17 cellular contexts compared by ENCODE assay signal in genomic region chr18:14074187-14074586, GRCh38. TPM values are rescaled to one million over a fixed set of nuclear protein-coding genes. Genes with fewer than 3 reads are reported as not detected.
DNase-seq lines count a peak whose midpoint lies in the region; ATAC-seq and TF ChIP-seq lines count a peak whose summit lies in the region.
"Had no signal": no experiment of that assay in that cellular context is flagged by ENCODE, and none has a peak within 500 bp of the region (broad histone marks: within the 10 kb centered on the region; RNA-seq: fewer than 3 reads in every experiment).

No MANE protein-coding gene starts in this region.

- CTCF ChIA-PET in IMR-90 (lab: Yijun Ruan, JAX), result interaction anchor here (1.3 kb wide), 1 partner anchor 250 kb away, joined by 3 read pairs; the partner anchor contains the start of gene MC5R

- no peaks in the 10 kb centered on the region for H3K27me3 ChIP-seq in IMR-90 (ENCODE audit: control insufficient read depth, insufficient read depth, low read length)
- no peaks in the 10 kb centered on the region for H3K27me3 ChIP-seq in heart left ventricle
- H3K27me3 ChIP-seq: esophagus squamous epithelium had no signal

- no peak overlapping the region for H3K23ac ChIP-seq in IMR-90 (ENCODE audit: low read depth, low read length)

- peak; percentile 21 for DNase-seq in activated CD4-positive, alpha-beta T cell treated with anti-CD3 and anti-CD28 coated beads for 48 hours
- no peak for DNase-seq in activated CD4-positive, alpha-beta T cell treated with anti-CD3 and anti-CD28 coated beads, Interleukin-2, amount 50 U/mL, for 4 hours
- no peak for DNase-seq in IMR-90
- DNase-seq in retinal pigment epithelial cell (ENCODE audit: low read depth), result no peak
- DNase-seq in heart left ventricle, result no peak
- DNase-seq in activated CD8-positive, alpha-beta memory T cell treated with anti-CD3 and anti-CD28 coated beads, Interleukin-2, amount 50 U/mL, for 48 hours, result no peak
- no peak for DNase-seq in glomerular visceral epithelial cell (ENCODE audit: extremely low spot score)
- DNase-seq: activated naive CD4-positive, alpha-beta T cell treated with Interleukin-2 at 50 U/mL for 16 hours; caudate nucleus; esophagus squamous epithelium; GM23248; MM.1S; naive B cell; NCI-H510A; trophoblast cell had no signal

- H3K14ac ChIP-seq in IMR-90 (replicated peaks; ENCODE audit: low read depth, low read length), result no peak overlapping the region

- POLR2A ChIA-PET in IMR-90 (lab: Charles Lee; ENCODE audit: unreplicated experiment), result no interaction called here

- in situ Hi-C loops in IMR-90 (cut with MboI; ENCODE audit: low sequenced_read_pairs), result no loop called here

- H3K9me3 ChIP-seq in IMR-90 (ENCODE audit: control insufficient read depth, insufficient read depth, low read length) (no peaks in the 10 kb centered on the region), heart left ventricle (peaks cover 0 to 7% (median 0%) of the 10 kb centered on the region in 12 donors)
- H3K9me3 ChIP-seq: esophagus squamous epithelium had no signal

- H2BK20ac ChIP-seq in IMR-90 (ENCODE audit: low read depth, low read length), result no peak overlapping the region

- intact Hi-C loops in IMR-90 (cut with micrococcal nuclease), result no loop called here
- intact Hi-C loops in heart left ventricle (cut with DNase I), result no loop called here

- H3K36me3 ChIP-seq in IMR-90 (ENCODE audit: control insufficient read depth, insufficient read depth, low read length) (no peaks in the 10 kb centered on the region), heart left ventricle (peaks cover 0 to 3% (median 0%) of the 10 kb centered on the region in 9 donors)
- H3K36me3 ChIP-seq: esophagus squamous epithelium had no signal

- TF ChIP-seq RAD21 in IMR-90 (IDR thresholded peaks at IDR 0.05; ENCODE audit: low read length), result no peak

- H4K8ac ChIP-seq in IMR-90 (ENCODE audit: low read depth in 2 of 2, low read length in 2 of 2), result no peak overlapping the region

- dilution Hi-C loops in IMR-90 (cut with HindIII; ENCODE audit: low sequenced_read_pairs, unreplicated experiment), result no loop called here

- H2BK15ac ChIP-seq in IMR-90 (ENCODE audit: low read depth, low read length), result no peak overlapping the region

- TF ChIP-seq CTCF in IMR-90 (conservative IDR thresholded peaks at IDR 0.05; ENCODE audit: low read depth, low read length) (0 out of 2 replicates have a peak, but pooled peaks have one; percentile 5), VCaP (conservative IDR thresholded peaks at IDR 0.05) (peak; percentile 46), retinal pigment epithelial cell (conservative IDR thresholded peaks at IDR 0.05; ENCODE audit: low read depth, low read length) (peak; percentile 9), heart left ventricle (IDR thresholded peaks at IDR 0.05) (no peak)

- H3K4me1 ChIP-seq in IMR-90 (ENCODE audit: control insufficient read depth, insufficient read depth, low read length), result no peaks in the 10 kb centered on the region
- H3K4me1 ChIP-seq in heart left ventricle, result no peaks in the 10 kb centered on the region
- H3K4me1 ChIP-seq: esophagus squamous epithelium had no signal

- no peak overlapping the region for H2AK5ac ChIP-seq in IMR-90 (ENCODE audit: low read depth, low read length)

- no peak overlapping the region for H3K4ac ChIP-seq in IMR-90 (ENCODE audit: low read depth, low read length)

- H3K4me3 ChIP-seq in IMR-90 (ENCODE audit: insufficient read depth, low read depth, low read length) (no peak overlapping the region), retinal pigment epithelial cell (ENCODE audit: low read length) (no peak overlapping the region), heart left ventricle (no peak overlapping the region)
- H3K4me3 ChIP-seq: esophagus squamous epithelium, GM23248, SK-N-MC had no signal

- no TSS peak for BruUV-seq in IMR-90 (replicated peaks; lab: Mats Ljungman, UMichigan)

- H2BK120ac ChIP-seq in IMR-90 (ENCODE audit: low read depth, low read length), result no peak overlapping the region

- H3K9me1 ChIP-seq in IMR-90 (ENCODE audit: insufficient read depth, low read length), result no peaks in the 10 kb centered on the region

- H3K56ac ChIP-seq in IMR-90 (ENCODE audit: extremely low read depth, insufficient read depth, low read length), result no peak overlapping the region

- H3K18ac ChIP-seq in IMR-90 (ENCODE audit: low read depth, low read length), result no peak overlapping the region

- H3K4me2 ChIP-seq in IMR-90 (ENCODE audit: low read depth, low read length), result no peak overlapping the region

- no peak overlapping the region for H3K9ac ChIP-seq in IMR-90 (ENCODE audit: low read depth, low read length)
- H3K9ac ChIP-seq: GM23248 had no signal

- H3K27ac ChIP-seq in IMR-90 (ENCODE audit: insufficient read depth, low read length) (no peak overlapping the region), VCaP (no peak overlapping the region), heart left ventricle (no peak overlapping the region)
- H3K27ac ChIP-seq: esophagus squamous epithelium, GM23248, SK-N-MC had no signal

- no peak for ATAC-seq in IMR-90 (ENCODE audit: low read depth)
- ATAC-seq in heart left ventricle, result no peak

- no peak overlapping the region for H4K91ac ChIP-seq in IMR-90 (ENCODE audit: insufficient read depth, low read depth, low read length)

- no CpG with 5 or more reads among the region's 5 CpGs for WGBS in IMR-90 (ENCODE audit: extremely low coverage in 2 of 2, insufficient read length in 1 of 2), 2 experiments
- 91 to 94% (median 93%) methylated on average over 5 of the region's 5 CpGs for WGBS in heart left ventricle, 4 donors

- H4K5ac ChIP-seq in IMR-90 (ENCODE audit: low read depth, low read length), result no peak overlapping the region

- H3K79me1 ChIP-seq in IMR-90 (ENCODE audit: low read depth in 1 of 2, low read length in 2 of 2), result no peaks in the 10 kb centered on the region

- TF ChIP-seq POLR2A in IMR-90 (IDR thresholded peaks at IDR 0.05; ENCODE audit: low read depth, low read length), result no peak
- TF ChIP-seq POLR2A in heart left ventricle (IDR thresholded peaks at IDR 0.05), result no peak

- no peak overlapping the region for H2AFZ ChIP-seq in IMR-90 (replicated peaks; ENCODE audit: low read length, poor library complexity)
- H2AFZ ChIP-seq: GM23248 had no signal

- H2BK5ac ChIP-seq in IMR-90 (ENCODE audit: low read depth, low read length, poor library complexity, severe bottlenecking), result no peak overlapping the region

- no peaks in the 10 kb centered on the region for H4K20me1 ChIP-seq in IMR-90 (ENCODE audit: insufficient read depth, low read length)

- H2AK9ac ChIP-seq in IMR-90 (replicated peaks; ENCODE audit: low read depth, low read length, poor library complexity), result no peak overlapping the region

TF ChIP-seq in IMR-90, 13 proteins besides CTCF, POLR2A, EP300 and RAD21:
- TF ChIP-seq SMC3 (IDR thresholded peaks at IDR 0.05; ENCODE audit: low read depth, low read length) (no peak), BHLHE40 (IDR thresholded peaks at IDR 0.05; ENCODE audit: low read depth, low read length) (no peak), RCOR1 (IDR thresholded peaks at IDR 0.05; ENCODE audit: insufficient replicate concordance, low read length) (no peak), CHD1 (IDR thresholded peaks at IDR 0.05; ENCODE audit: low read depth, low read length) (no peak), MAZ (IDR thresholded peaks at IDR 0.05; ENCODE audit: borderline replicate concordance, low read depth, low read length) (no peak), MAFK (IDR thresholded peaks at IDR 0.05; ENCODE audit: low read depth, low read length) (no peak)
TF ChIP-seq in IMR-90: peak in this region for 0.

RNA-seq across cellular contexts. Expression of gene ZNF519, which starts 58.0 kb away (rescaled TPM):
- total RNA-seq in IMR-90 (2012; rRNA removed) (3.3 and 4.7 TPM in 2 replicates), heart left ventricle (1 to 10 TPM; 1.1 to 6.3 (median 3.1) TPM)
- polyA plus RNA-seq in IMR-90 (2012; rRNA removed) (2.2 and 2.3 TPM in 2 replicates), heart left ventricle (1 to 10 TPM in 1 of 2 donors, under 1 TPM in 1; 0.97 to 1.4 TPM)
- polyA plus RNA-seq in IMR-90 (2012; cell fraction: cytosol; rRNA removed), result 0.45 and 1.3 TPM in 2 replicates
- 1.9 and 6.9 TPM in 2 replicates for polyA plus RNA-seq in IMR-90 (2012; cell fraction: nucleus; rRNA removed; ENCODE audit: low replicate concordance)

Comparison
In these comparisons a context has a peak if more than half of its experiments do, and no peak if none do; other contexts are left out.
1. CTCF ChIP-seq: peak in IMR-90 (single experiment), VCaP (single experiment) and retinal pigment epithelial cell (single experiment); none in heart left ventricle (0 of 12).